ENCODE assay signal across 8 cellular contexts in the genomic region with DNA sequence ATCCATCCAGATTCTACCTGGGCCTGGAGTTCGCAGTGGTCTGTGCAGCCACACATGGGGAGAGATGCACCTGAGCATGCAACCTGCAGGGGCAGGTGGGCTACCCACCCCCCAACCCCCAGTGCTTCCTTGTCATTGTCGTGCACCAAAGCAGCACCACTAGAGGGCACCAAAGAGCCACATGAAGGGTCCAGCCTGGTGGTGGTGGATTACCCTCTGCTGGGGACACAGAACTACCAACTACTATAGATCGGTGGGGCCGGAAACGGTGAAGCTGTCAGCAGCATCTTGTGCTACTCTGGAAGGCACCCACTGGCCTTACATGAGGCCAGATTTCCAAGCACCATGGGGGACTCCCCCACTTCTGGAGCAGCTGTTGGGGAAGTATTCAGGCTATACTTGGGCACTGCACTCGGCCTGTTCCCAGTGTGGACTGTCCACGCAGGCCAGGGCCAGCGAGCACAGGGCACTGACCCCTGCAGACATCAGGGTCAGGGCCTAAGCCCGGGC.
DNase-seq lines count a peak whose midpoint lies in the region; ATAC-seq lines count a peak whose summit lies in the region.

No MANE protein-coding gene starts in this region.

- H3K4me3 Mint-ChIP-seq in central memory CD8-positive, alpha-beta T cell = no peak overlapping the region

- H3K36me3 Mint-ChIP-seq in central memory CD8-positive, alpha-beta T cell (ENCODE audit: insufficient read depth) = no peaks in the 10 kb centered on the region

- peak; percentile 92 for DNase-seq in 8988T
- peak; percentile 81 for DNase-seq in NCI-H510A treated with DMSO at 0.1 percent for 48 hours (lab: John Stamatoyannopoulos, UW)
- peak; percentile 78 for DNase-seq in activated CD4-positive, CD25-positive, alpha-beta regulatory T cell treated with anti-CD3 and anti-CD28 coated beads, Interleukin-2, amount 50 U/mL, for 72 hours
- DNase-seq in central memory CD8-positive, alpha-beta T cell (ENCODE audit: low spot score in 2 of 2) = peak; percentile 46 to 68
- DNase-seq in left kidney (ENCODE audit: low read depth, low spot score) = peak; percentile 96
- DNase-seq in stimulated activated CD4-positive, alpha-beta T cell treated with anti-CD3 and anti-CD28 coated beads, Interleukin-4, amount 100 ng/mL, for 1 hour = peak; percentile 71

- no peak overlapping the region for H3K27ac Mint-ChIP-seq in central memory CD8-positive, alpha-beta T cell (ENCODE audit: low read depth)

- peak; percentile 63 for ATAC-seq in GM18861 (IDR thresholded peaks at IDR 0.05; ENCODE audit: unreplicated experiment)
- ATAC-seq in HG03432 (IDR thresholded peaks at IDR 0.05; ENCODE audit: unreplicated experiment) = peak; percentile 73
- ATAC-seq in central memory CD8-positive, alpha-beta T cell (replicated peaks; ENCODE audit: extremely low read depth, poor library complexity, severe bottlenecking) = peak; percentile 77

- H3K4me1 Mint-ChIP-seq in central memory CD8-positive, alpha-beta T cell = no peaks in the 10 kb centered on the region

- peaks cover 11% of the 10 kb centered on the region for H3K27me3 Mint-ChIP-seq in central memory CD8-positive, alpha-beta T cell

- no peaks in the 10 kb centered on the region for H3K9me3 Mint-ChIP-seq in central memory CD8-positive, alpha-beta T cell

Comparison
In these comparisons a context has a peak if more than half of its experiments do, and no peak if none do; other contexts are left out.
1. Peak in every context shown above with its lines: DNase-seq and ATAC-seq.